In the genomic region with DNA sequence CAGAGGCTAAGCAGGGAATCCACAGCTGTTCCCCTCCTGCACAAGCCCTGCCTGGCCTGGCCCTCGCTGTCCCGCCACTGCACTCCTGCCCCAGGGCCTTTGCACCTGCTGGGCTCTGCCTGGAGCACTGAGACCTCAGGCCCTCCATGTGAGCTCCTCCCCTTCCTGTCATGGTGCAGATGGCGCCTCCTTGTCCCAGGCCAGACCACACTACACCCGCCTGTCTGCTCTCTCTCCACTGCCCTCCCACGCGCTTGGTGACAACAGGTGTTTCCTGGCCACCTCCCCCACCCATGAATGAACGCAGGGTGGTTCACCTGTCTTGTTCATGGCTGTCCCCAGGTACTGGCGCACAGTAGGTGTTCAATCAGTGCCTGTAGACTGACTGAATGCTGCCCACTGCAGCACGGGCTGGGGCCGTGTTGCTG, we compare ENCODE assay signal across 1 cellular context.
A peak's percentile ranks its signal among the peaks of the same experiment; 100 is the strongest.
TF ChIP-seq lines count a peak whose summit lies in the region.

No MANE protein-coding gene starts in this region.

TF ChIP-seq in GM12878, 131 proteins besides CTCF, POLR2A, EP300 and RAD21 (continued from another document and continues in another):
- TF ChIP-seq, protein P1, sequence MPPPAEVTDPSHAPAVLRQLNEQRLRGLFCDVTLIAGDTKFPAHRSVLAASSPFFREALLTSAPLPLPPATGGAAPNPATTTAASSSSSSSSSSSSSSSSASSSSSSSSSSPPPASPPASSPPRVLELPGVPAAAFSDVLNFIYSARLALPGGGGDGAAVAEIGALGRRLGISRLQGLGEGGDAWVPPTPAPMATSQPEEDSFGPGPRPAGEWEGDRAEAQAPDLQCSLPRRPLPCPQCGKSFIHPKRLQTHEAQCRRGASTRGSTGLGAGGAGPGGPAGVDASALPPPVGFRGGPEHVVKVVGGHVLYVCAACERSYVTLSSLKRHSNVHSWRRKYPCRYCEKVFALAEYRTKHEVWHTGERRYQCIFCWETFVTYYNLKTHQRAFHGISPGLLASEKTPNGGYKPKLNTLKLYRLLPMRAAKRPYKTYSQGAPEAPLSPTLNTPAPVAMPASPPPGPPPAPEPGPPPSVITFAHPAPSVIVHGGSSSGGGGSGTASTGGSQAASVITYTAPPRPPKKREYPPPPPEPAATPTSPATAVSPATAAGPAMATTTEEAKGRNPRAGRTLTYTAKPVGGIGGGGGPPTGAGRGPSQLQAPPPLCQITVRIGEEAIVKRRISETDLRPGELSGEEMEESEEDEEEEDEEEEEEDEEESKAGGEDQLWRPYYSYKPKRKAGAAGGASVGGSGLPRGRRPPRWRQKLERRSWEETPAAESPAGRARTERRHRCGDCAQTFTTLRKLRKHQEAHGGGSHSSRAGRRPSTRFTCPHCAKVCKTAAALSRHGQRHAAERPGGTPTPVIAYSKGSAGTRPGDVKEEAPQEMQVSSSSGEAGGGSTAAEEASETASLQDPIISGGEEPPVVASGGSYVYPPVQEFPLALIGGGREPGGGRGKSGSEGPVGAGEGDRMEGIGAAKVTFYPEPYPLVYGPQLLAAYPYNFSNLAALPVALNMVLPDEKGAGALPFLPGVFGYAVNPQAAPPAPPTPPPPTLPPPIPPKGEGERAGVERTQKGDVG (CRISPR knock-in tag; IDR thresholded peaks at IDR 0.05) = no peak
- TF ChIP-seq YY1 (IDR thresholded peaks at IDR 0.05; ENCODE audit: low read depth, low read length) (peak; percentile 64), NFYA (IDR thresholded peaks at IDR 0.05; ENCODE audit: borderline replicate concordance, low read depth, low read length) (no peak), CUX1 (IDR thresholded peaks at IDR 0.05; ENCODE audit: insufficient replicate concordance, low read depth, low read length) (no peak), NR2F1 (conservative IDR thresholded peaks at IDR 0.05) (no peak), BMI1 (IDR thresholded peaks at IDR 0.05; ENCODE audit: borderline replicate concordance) (no peak), NKRF (conservative IDR thresholded peaks at IDR 0.05) (no peak), TARDBP (IDR thresholded peaks at IDR 0.05; ENCODE audit: borderline replicate concordance) (no peak), ETV6 (conservative IDR thresholded peaks at IDR 0.05 in 1 of 2, IDR thresholded peaks at IDR 0.05 in 1 of 2; ENCODE audit: borderline replicate concordance in 1 of 2, low read depth in 1 of 2) (no peak), POLR2AphosphoS5 (IDR thresholded peaks at IDR 0.05; ENCODE audit: low read length) (no peak), NFIC (IDR thresholded peaks at IDR 0.05; ENCODE audit: low read depth, low read length) (no peak), HCFC1 (IDR thresholded peaks at IDR 0.05; ENCODE audit: low read length) (no peak), IRF5 (IDR thresholded peaks at IDR 0.05; ENCODE audit: borderline replicate concordance) (no peak), ZNF217 (IDR thresholded peaks at IDR 0.05) (no peak), MLLT1 (IDR thresholded peaks at IDR 0.05) (no peak), SPI1 (IDR thresholded peaks at IDR 0.05; ENCODE audit: borderline replicate concordance, insufficient read depth, low read depth, low read length) (no peak), GABPA (IDR thresholded peaks at IDR 0.05; ENCODE audit: low read depth) (no peak; the same call in 1 of the 2 replicates), TCF3 (IDR thresholded peaks at IDR 0.05; ENCODE audit: borderline replicate concordance, insufficient read depth, low read depth, low read length) (peak; percentile 99), SMARCA5 (IDR thresholded peaks at IDR 0.05) (peak; percentile 83; the same call in 1 of the 2 replicates), RAD51 (IDR thresholded peaks at IDR 0.05) (no peak), BACH1 (IDR thresholded peaks at IDR 0.05; ENCODE audit: borderline replicate concordance) (no peak), WRNIP1 (IDR thresholded peaks at IDR 0.05; ENCODE audit: borderline replicate concordance, low read depth, low read length) (no peak), RCOR1 (conservative IDR thresholded peaks at IDR 0.05; ENCODE audit: low read depth, low read length) (no peak), ZBTB11 (CRISPR knock-in tag; IDR thresholded peaks at IDR 0.05) (no peak), NFXL1 (IDR thresholded peaks at IDR 0.05; ENCODE audit: borderline replicate concordance) (no peak), SREBF2 (IDR thresholded peaks at IDR 0.05; ENCODE audit: low read length) (no peak), NBN (IDR thresholded peaks at IDR 0.05) (no peak), SREBF1 (IDR thresholded peaks at IDR 0.05; ENCODE audit: low read length) (no peak), CEBPB (IDR thresholded peaks at IDR 0.05; ENCODE audit: borderline replicate concordance in 1 of 2, low read depth in 2 of 2, low read length in 2 of 2) (no peak), SIN3A (IDR thresholded peaks at IDR 0.05; ENCODE audit: low read depth, low read length) (no peak)
- TF ChIP-seq, protein P2, sequence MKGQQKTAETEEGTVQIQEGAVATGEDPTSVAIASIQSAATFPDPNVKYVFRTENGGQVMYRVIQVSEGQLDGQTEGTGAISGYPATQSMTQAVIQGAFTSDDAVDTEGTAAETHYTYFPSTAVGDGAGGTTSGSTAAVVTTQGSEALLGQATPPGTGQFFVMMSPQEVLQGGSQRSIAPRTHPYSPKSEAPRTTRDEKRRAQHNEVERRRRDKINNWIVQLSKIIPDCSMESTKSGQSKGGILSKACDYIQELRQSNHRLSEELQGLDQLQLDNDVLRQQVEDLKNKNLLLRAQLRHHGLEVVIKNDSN (IDR thresholded peaks at IDR 0.05; ENCODE audit: borderline replicate concordance, extremely low read length, insufficient read depth, low read depth, low read length) = peak; percentile 10
- TF ChIP-seq, protein P3, sequence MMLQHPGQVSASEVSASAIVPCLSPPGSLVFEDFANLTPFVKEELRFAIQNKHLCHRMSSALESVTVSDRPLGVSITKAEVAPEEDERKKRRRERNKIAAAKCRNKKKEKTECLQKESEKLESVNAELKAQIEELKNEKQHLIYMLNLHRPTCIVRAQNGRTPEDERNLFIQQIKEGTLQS (IDR thresholded peaks at IDR 0.05; ENCODE audit: borderline replicate concordance, extremely low read depth, low read depth, low read length) = no peak
- TF ChIP-seq, protein P4, sequence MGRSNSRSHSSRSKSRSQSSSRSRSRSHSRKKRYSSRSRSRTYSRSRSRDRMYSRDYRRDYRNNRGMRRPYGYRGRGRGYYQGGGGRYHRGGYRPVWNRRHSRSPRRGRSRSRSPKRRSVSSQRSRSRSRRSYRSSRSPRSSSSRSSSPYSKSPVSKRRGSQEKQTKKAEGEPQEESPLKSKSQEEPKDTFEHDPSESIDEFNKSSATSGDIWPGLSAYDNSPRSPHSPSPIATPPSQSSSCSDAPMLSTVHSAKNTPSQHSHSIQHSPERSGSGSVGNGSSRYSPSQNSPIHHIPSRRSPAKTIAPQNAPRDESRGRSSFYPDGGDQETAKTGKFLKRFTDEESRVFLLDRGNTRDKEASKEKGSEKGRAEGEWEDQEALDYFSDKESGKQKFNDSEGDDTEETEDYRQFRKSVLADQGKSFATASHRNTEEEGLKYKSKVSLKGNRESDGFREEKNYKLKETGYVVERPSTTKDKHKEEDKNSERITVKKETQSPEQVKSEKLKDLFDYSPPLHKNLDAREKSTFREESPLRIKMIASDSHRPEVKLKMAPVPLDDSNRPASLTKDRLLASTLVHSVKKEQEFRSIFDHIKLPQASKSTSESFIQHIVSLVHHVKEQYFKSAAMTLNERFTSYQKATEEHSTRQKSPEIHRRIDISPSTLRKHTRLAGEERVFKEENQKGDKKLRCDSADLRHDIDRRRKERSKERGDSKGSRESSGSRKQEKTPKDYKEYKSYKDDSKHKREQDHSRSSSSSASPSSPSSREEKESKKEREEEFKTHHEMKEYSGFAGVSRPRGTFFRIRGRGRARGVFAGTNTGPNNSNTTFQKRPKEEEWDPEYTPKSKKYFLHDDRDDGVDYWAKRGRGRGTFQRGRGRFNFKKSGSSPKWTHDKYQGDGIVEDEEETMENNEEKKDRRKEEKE (IDR thresholded peaks at IDR 0.05) = no peak
- TF ChIP-seq, protein P5, sequence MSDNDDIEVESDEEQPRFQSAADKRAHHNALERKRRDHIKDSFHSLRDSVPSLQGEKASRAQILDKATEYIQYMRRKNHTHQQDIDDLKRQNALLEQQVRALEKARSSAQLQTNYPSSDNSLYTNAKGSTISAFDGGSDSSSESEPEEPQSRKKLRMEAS (IDR thresholded peaks at IDR 0.05; ENCODE audit: low read depth, low read length) = no peak
